ENCODE assay signal across 19 cellular contexts in genomic region chr3:6640907-6641306, GRCh38.
"Had no signal": no experiment of that assay in that cellular context is flagged by ENCODE, and none has a peak within 500 bp of the region (broad histone marks: within the 10 kb centered on the region; RNA-seq: fewer than 3 reads in every experiment).

No MANE protein-coding gene starts in this region.

- DNase-seq: activated CD4-positive, alpha-beta T cell treated with anti-CD3 and anti-CD28 coated beads, Interleukin-2, amount 10 ng/mL, durations not matched to agents 24 days and 14 days; activated CD8-positive, alpha-beta T cell treated with anti-CD3 and anti-CD28 coated beads for 36 hours; activated naive CD4-positive, alpha-beta T cell treated with anti-CD3 and anti-CD28 coated beads, Interleukin-2, amount 50 U/mL, for 16 hours; activated T-cell treated with anti-CD3 and anti-CD28 coated beads, Interleukin-2, amount 50 U/mL, for 24 hours; aorta; brain microvascular endothelial cell; central memory CD4-positive, alpha-beta T cell; dorsolateral prefrontal cortex; immature natural killer cell; kidney glomerular epithelial cell; mucosa of descending colon; naive B cell; stimulated activated CD4-positive, alpha-beta T cell treated with anti-CD3 and anti-CD28 coated beads, Interleukin-12 subunit alpha, Interleukin-12 subunit beta, amount 100 ng/mL, for 4 hours; stimulated activated CD4-positive, alpha-beta T cell treated with anti-CD3 and anti-CD28 coated beads, Interleukin-1b, Interleukin-23, amount 100 ng/mL, for 48 hours; stimulated activated CD8-positive, alpha-beta memory T cell treated with anti-CD3 and anti-CD28 coated beads, Interleukin-4, amount 100 ng/mL, for 48 hours; stimulated activated naive CD8-positive, alpha-beta T cell treated with anti-CD3 and anti-CD28 coated beads, Interleukin-15, Interleukin-2, amounts not matched to agents 100 U/mL and 50 U/mL, for 24 hours; substantia nigra; tibial artery; uterus had no signal

- ATAC-seq: activated CD8-positive, alpha-beta T cell treated with anti-CD3 and anti-CD28 coated beads for 36 hours; mucosa of descending colon; stimulated activated naive CD8-positive, alpha-beta T cell treated with anti-CD3 and anti-CD28 coated beads, Interleukin-15, Interleukin-2, amounts not matched to agents 100 U/mL and 50 U/mL, for 24 hours had no signal
